Comparison of ENCODE assay signal across 17 cellular contexts in the genomic region with DNA sequence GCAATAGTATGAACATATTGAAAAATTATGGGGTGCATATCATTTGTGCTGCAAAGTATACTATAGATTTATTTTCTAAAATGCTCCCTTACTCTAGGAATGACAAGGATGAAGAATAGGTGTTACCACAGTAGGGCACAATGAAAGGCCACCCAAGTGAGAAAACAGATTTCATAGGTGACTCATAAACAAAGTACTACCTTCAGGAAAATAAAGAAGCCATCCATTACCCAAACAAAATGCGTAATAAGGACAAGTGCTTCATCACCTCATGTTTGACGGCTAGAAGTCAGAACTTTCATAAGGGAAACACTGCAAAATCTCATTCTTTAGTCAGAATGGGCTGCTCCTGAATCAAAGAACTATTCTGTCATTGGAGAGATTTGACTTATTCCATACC.
DNase-seq lines count a peak whose midpoint lies in the region; ATAC-seq and TF ChIP-seq lines count a peak whose summit lies in the region.
"Had no signal": no experiment of that assay in that cellular context is flagged by ENCODE, and none has a peak within 500 bp of the region (broad histone marks: within the 10 kb centered on the region; RNA-seq: fewer than 3 reads in every experiment).

No MANE protein-coding gene starts in this region.

- TF ChIP-seq CTCF in SK-N-SH (IDR thresholded peaks at IDR 0.05) (no peak), MM.1S (IDR thresholded peaks at IDR 0.05; ENCODE audit: low read length) (no peak), epithelial cell of proximal tubule (conservative IDR thresholded peaks at IDR 0.05; ENCODE audit: low read depth, low read length) (no peak)

- DNase-seq in SK-N-SH, result no peak
- no peak for DNase-seq in MM.1S
- DNase-seq in epithelial cell of proximal tubule (ENCODE audit: low read depth), result peak; percentile 9
- DNase-seq in NCI-H446 (lab: John Stamatoyannopoulos, UW), result no peak
- DNase-seq in T-helper 1 cell, result no peak
- no peak for DNase-seq in hypothalamus (lab: John Stamatoyannopoulos, UW)
- DNase-seq in NCI-H2107 (lab: John Stamatoyannopoulos, UW), result no peak
- DNase-seq: CD8-positive, alpha-beta memory T cell; GDM1; NCI-H1694 treated with DMSO at 0.1 percent for 48 hours; NCI-H510A; NCI-H748 treated with DMSO at 0.1 percent for 48 hours had no signal

- H3K79me2 ChIP-seq in SK-N-SH (ENCODE audit: insufficient read depth), result no peaks in the 10 kb centered on the region
- no peaks in the 10 kb centered on the region for H3K79me2 ChIP-seq in MM.1S (ENCODE audit: low read length)

- WGBS in SK-N-SH (ENCODE audit: low lambda C conversion rate), result 97% methylated on average over 2 of the region's 2 CpGs

- no peaks in the 10 kb centered on the region for H3F3A ChIP-seq in SK-N-SH (replicated peaks; ENCODE audit: insufficient read depth)
- H3F3A ChIP-seq in MM.1S (ENCODE audit: insufficient read depth, low read length), result no peaks in the 10 kb centered on the region

- H3K4me2 ChIP-seq in SK-N-SH (no peak overlapping the region), MM.1S (ENCODE audit: low read depth, low read length) (no peak overlapping the region)
- H3K4me2 ChIP-seq: KMS-11, PC-9 had no signal

- no peak for TF ChIP-seq EP300 in SK-N-SH (IDR thresholded peaks at IDR 0.05; ENCODE audit: borderline replicate concordance in 1 of 2, low read depth in 1 of 2, low read length in 1 of 2)

- H2AFZ ChIP-seq in SK-N-SH (ENCODE audit: low read depth) (no peak overlapping the region; the same call in 1 of the 2 replicates), MM.1S (ENCODE audit: low read length) (peak overlapping the region; percentile 45)
- H2AFZ ChIP-seq: PC-9 had no signal

- H3K9ac ChIP-seq in SK-N-SH (no peak overlapping the region), MM.1S (ENCODE audit: low read length) (no peak overlapping the region)
- H3K9ac ChIP-seq: KMS-11 had no signal

- POLR2A ChIA-PET in SK-N-SH (lab: Yijun Ruan, JAX), result no interaction called here

- H3K9me3 ChIP-seq in SK-N-SH (no peaks in the 10 kb centered on the region), MM.1S (replicated peaks; ENCODE audit: insufficient read depth, low read length) (no peaks in the 10 kb centered on the region)
- H3K9me3 ChIP-seq: HAP-1 had no signal

- peak; percentile 23; the same call in 2 of the 3 replicates for ATAC-seq in SK-N-SH treated with all-trans-retinoic acid at 6 μM for 48 hours

- no peak for TF ChIP-seq RAD21 in SK-N-SH (IDR thresholded peaks at IDR 0.05; ENCODE audit: low read length)

- H3K27ac ChIP-seq in SK-N-SH (ENCODE audit: low read depth in 2 of 2, low read length in 1 of 2), result no peak overlapping the region; a peak in 1 of 4 replicates
- H3K27ac ChIP-seq in MM.1S (ENCODE audit: low read length), result no peak overlapping the region
- H3K27ac ChIP-seq: 22Rv1, KMS-11, PC-9 had no signal

- H3K9me2 ChIP-seq in SK-N-SH, result no peaks in the 10 kb centered on the region
- no peaks in the 10 kb centered on the region for H3K9me2 ChIP-seq in MM.1S (replicated peaks; ENCODE audit: insufficient read depth, low read length)

- CTCF ChIA-PET in SK-N-SH (lab: Yijun Ruan, JAX), result interaction anchor here (0.6 to 8.0 kb wide), 30 partner anchors 9 to 1479 kb away, joined by 3 to 108 read pairs (median 4); a partner anchor contains a TSS

- H3K4me3 ChIP-seq in SK-N-SH (ENCODE audit: low read depth in 2 of 2, low read length in 1 of 2) (no peak overlapping the region), MM.1S (ENCODE audit: low read length) (no peak overlapping the region), epithelial cell of proximal tubule (ENCODE audit: low read depth, low read length) (no peak overlapping the region)
- H3K4me3 ChIP-seq: HAP-1, PC-9 had no signal

- H3K4me1 ChIP-seq in SK-N-SH (ENCODE audit: control insufficient read depth in 1 of 2, insufficient read depth in 2 of 2, low read depth in 1 of 2, low read length in 1 of 2), result peaks cover 0 to 10% of the 10 kb centered on the region in 2 experiments; a peak in 2 of 4 replicates
- H3K4me1 ChIP-seq in MM.1S (ENCODE audit: low read length), result peaks cover 14% of the 10 kb centered on the region
- H3K4me1 ChIP-seq: HAP-1 had no signal

- H3K27me3 ChIP-seq in SK-N-SH (ENCODE audit: insufficient read depth) (no peaks in the 10 kb centered on the region), MM.1S (replicated peaks; ENCODE audit: insufficient read depth, low read length) (no peaks in the 10 kb centered on the region)

- H3K36me3 ChIP-seq in SK-N-SH (replicated peaks in 1 of 2; ENCODE audit: control insufficient read depth in 1 of 2, insufficient read depth in 2 of 2, low read length in 1 of 2) (no peaks in the 10 kb centered on the region), MM.1S (replicated peaks; ENCODE audit: insufficient read depth, low read length) (no peaks in the 10 kb centered on the region)
- H3K36me3 ChIP-seq: HAP-1 had no signal

- no peaks in the 10 kb centered on the region for H4K20me1 ChIP-seq in SK-N-SH (ENCODE audit: insufficient read depth)
- no peaks in the 10 kb centered on the region for H4K20me1 ChIP-seq in MM.1S (ENCODE audit: insufficient read depth, low read length)

TF ChIP-seq in SK-N-SH treated with all-trans-retinoic acid at 6 μM for 48 hours, 23 proteins besides CTCF, POLR2A, EP300 and RAD21:
- TF ChIP-seq ZFP30 (CRISPR knock-in tag; IDR thresholded peaks at IDR 0.05) (no peak), SNAI2 (CRISPR knock-in tag; IDR thresholded peaks at IDR 0.05) (no peak), OSR1 (CRISPR knock-in tag; IDR thresholded peaks at IDR 0.05) (no peak), RARB (CRISPR knock-in tag; IDR thresholded peaks at IDR 0.05) (no peak)

TF ChIP-seq in SK-N-SH, 30 proteins besides CTCF, POLR2A, EP300 and RAD21:
- no peak for TF ChIP-seq GABPA (IDR thresholded peaks at IDR 0.05; ENCODE audit: low read depth)
- TF ChIP-seq FOXM1 (IDR thresholded peaks at IDR 0.05; ENCODE audit: low read depth), result no peak
- TF ChIP-seq, protein P1, sequence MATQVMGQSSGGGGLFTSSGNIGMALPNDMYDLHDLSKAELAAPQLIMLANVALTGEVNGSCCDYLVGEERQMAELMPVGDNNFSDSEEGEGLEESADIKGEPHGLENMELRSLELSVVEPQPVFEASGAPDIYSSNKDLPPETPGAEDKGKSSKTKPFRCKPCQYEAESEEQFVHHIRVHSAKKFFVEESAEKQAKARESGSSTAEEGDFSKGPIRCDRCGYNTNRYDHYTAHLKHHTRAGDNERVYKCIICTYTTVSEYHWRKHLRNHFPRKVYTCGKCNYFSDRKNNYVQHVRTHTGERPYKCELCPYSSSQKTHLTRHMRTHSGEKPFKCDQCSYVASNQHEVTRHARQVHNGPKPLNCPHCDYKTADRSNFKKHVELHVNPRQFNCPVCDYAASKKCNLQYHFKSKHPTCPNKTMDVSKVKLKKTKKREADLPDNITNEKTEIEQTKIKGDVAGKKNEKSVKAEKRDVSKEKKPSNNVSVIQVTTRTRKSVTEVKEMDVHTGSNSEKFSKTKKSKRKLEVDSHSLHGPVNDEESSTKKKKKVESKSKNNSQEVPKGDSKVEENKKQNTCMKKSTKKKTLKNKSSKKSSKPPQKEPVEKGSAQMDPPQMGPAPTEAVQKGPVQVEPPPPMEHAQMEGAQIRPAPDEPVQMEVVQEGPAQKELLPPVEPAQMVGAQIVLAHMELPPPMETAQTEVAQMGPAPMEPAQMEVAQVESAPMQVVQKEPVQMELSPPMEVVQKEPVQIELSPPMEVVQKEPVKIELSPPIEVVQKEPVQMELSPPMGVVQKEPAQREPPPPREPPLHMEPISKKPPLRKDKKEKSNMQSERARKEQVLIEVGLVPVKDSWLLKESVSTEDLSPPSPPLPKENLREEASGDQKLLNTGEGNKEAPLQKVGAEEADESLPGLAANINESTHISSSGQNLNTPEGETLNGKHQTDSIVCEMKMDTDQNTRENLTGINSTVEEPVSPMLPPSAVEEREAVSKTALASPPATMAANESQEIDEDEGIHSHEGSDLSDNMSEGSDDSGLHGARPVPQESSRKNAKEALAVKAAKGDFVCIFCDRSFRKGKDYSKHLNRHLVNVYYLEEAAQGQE (IDR thresholded peaks at IDR 0.05; ENCODE audit: low read depth, low read length), result no peak
- TF ChIP-seq YY1 (IDR thresholded peaks at IDR 0.05; ENCODE audit: low read depth), result no peak
- TF ChIP-seq SIN3A (IDR thresholded peaks at IDR 0.05; ENCODE audit: borderline replicate concordance, low read depth, low read length), result no peak
- TF ChIP-seq NFIC (IDR thresholded peaks at IDR 0.05; ENCODE audit: borderline replicate concordance), result no peak
- no peak for TF ChIP-seq POLR2AphosphoS5 (IDR thresholded peaks at IDR 0.05; ENCODE audit: low read depth, low read length)
TF ChIP-seq in SK-N-SH: peak in this region for 0.
